In the genomic region with DNA sequence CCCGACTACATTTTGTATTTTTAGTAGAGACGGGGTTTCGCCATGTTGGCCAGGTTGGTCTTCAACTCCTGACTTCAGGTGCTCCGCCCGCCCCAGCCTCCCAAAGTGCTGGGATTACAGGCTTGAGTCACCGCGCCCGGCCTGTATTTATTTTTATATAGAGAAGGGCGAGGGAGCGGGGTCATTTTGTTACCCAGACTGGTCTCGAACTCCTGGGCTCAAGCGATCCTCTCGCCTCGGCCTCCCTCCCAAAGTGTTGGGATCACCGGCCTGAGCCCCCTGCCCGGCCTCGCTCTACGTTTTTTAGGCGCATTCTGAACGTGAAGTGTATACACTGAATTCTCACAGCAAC, we compare ENCODE assay signal across 8 cellular contexts. TPM values are rescaled to one million over a fixed set of nuclear protein-coding genes. Genes with fewer than 3 reads are reported as not detected.
DNase-seq lines count a peak whose midpoint lies in the region; ATAC-seq and TF ChIP-seq lines count a peak whose summit lies in the region.

No MANE protein-coding gene starts in this region.

- peaks cover 27 to 32% (median 30%) of the 10 kb centered on the region in 11 experiments for H3K36me3 ChIP-seq in BLaER1 treated with 17β-estradiol and CSF1 and Interleukin-3, amounts not matched to agents 10 nM and 100 nM
- peaks cover 16% of the 10 kb centered on the region; the same call in 1 of the 2 replicates for H3K36me3 ChIP-seq in PC-9 (ENCODE audit: low read depth)
- peaks cover 31% of the 10 kb centered on the region for H3K36me3 ChIP-seq in neural progenitor cell

- no peaks in the 10 kb centered on the region for H3K9me2 ChIP-seq in PC-9 (ENCODE audit: insufficient read depth)

- no peaks in the 10 kb centered on the region for H3K9me3 ChIP-seq in BLaER1 treated with 17β-estradiol and CSF1 and Interleukin-3, amounts not matched to agents 10 nM and 100 nM (replicated peaks in 1 of 11)
- H3K9me3 ChIP-seq in PC-9 (ENCODE audit: insufficient read depth, low read depth) (no peaks in the 10 kb centered on the region), neural progenitor cell (ENCODE audit: low read depth) (no peaks in the 10 kb centered on the region)

- BruUV-seq in PC-9 (replicated peaks; lab: Mats Ljungman, UMichigan) = no TSS peak

- H2AFZ ChIP-seq in PC-9 = peak overlapping the region; percentile 96
- H2AFZ ChIP-seq in neural progenitor cell (replicated peaks) = peak overlapping the region; percentile 97

- peaks cover 32% of the 10 kb centered on the region for H3K4me1 Mint-ChIP-seq in endothelial cell (ENCODE audit: unreplicated experiment)
- H3K4me1 Mint-ChIP-seq in neural progenitor cell = peaks cover 33% of the 10 kb centered on the region

- DNase-seq in PC-9 (peak in 1 of 2 experiments; percentile 2), endothelial cell (ENCODE audit: low spot score) (no peak), neural progenitor cell (ENCODE audit: low spot score) (no peak), GM03348 (ENCODE audit: low spot score) (no peak), HPDE6-E6E7 (ENCODE audit: extremely low spot score) (no peak), midbrain (lab: John Stamatoyannopoulos, UW) (no peak)

- H3F3A ChIP-seq in PC-9 (ENCODE audit: insufficient read depth, low read depth) = no peaks in the 10 kb centered on the region
- H3F3A ChIP-seq in neural progenitor cell (ENCODE audit: low read depth) = peaks cover 20% of the 10 kb centered on the region

- no peaks in the 10 kb centered on the region for H3K9me3 Mint-ChIP-seq in endothelial cell (ENCODE audit: unreplicated experiment)
- H3K9me3 Mint-ChIP-seq in neural progenitor cell = no peaks in the 10 kb centered on the region

- peak overlapping the region; percentile 93 for H3K27ac Mint-ChIP-seq in endothelial cell (ENCODE audit: unreplicated experiment)
- peak overlapping the region; percentile 88 for H3K27ac Mint-ChIP-seq in neural progenitor cell

- peak overlapping the region; percentile 87 to 99 (median 97); a peak in 21 of 22 replicates for H3K27ac ChIP-seq in BLaER1 treated with 17β-estradiol and CSF1 and Interleukin-3, amounts not matched to agents 10 nM and 100 nM
- H3K27ac ChIP-seq in PC-9 (peak overlapping the region; percentile 54; the same call in 1 of the 2 replicates), neural progenitor cell (peak overlapping the region; percentile 96)

- no peak for TF ChIP-seq CTCF in PC-9 (conservative IDR thresholded peaks at IDR 0.05)
- no peak for TF ChIP-seq CTCF in endothelial cell (IDR thresholded peaks at IDR 0.05; ENCODE audit: unreplicated experiment)
- no peak for TF ChIP-seq CTCF in neural progenitor cell (IDR thresholded peaks at IDR 0.05)

- ATAC-seq in GM21576 (IDR thresholded peaks at IDR 0.05; ENCODE audit: unreplicated experiment) = no peak

- no peaks in the 10 kb centered on the region for H3K27me3 ChIP-seq in BLaER1 treated with 17β-estradiol and CSF1 and Interleukin-3, amounts not matched to agents 10 nM and 100 nM
- no peaks in the 10 kb centered on the region for H3K27me3 ChIP-seq in PC-9 (ENCODE audit: insufficient read depth, low read depth)
- H3K27me3 ChIP-seq in neural progenitor cell = no peaks in the 10 kb centered on the region

- peak overlapping the region; percentile 47 to 89 (median 68) for H3K4me2 ChIP-seq in BLaER1 treated with 17β-estradiol and CSF1 and Interleukin-3, amounts not matched to agents 10 nM and 100 nM
- H3K4me2 ChIP-seq in PC-9 = peak overlapping the region; percentile 88
- peak overlapping the region; percentile 64 for H3K4me2 ChIP-seq in neural progenitor cell

- H3K4me3 Mint-ChIP-seq in endothelial cell (ENCODE audit: unreplicated experiment) = peak overlapping the region; percentile 91
- H3K4me3 Mint-ChIP-seq in neural progenitor cell = peak overlapping the region; percentile 94

- POLR2A ChIA-PET in PC-9 (lab: Charles Lee; ENCODE audit: unreplicated experiment) = interaction anchor here (0.8 kb wide), 1 partner anchor 20 kb away, joined by 5 read pairs; no protein-coding TSS in a partner anchor

- peak overlapping the region; percentile 95 to 98 (median 98) for H3K9ac ChIP-seq in BLaER1 treated with 17β-estradiol and CSF1 and Interleukin-3, amounts not matched to agents 10 nM and 100 nM
- no peak overlapping the region for H3K9ac ChIP-seq in neural progenitor cell

- peaks cover 42% of the 10 kb centered on the region for H3K79me2 ChIP-seq in PC-9 (ENCODE audit: low read depth)
- peaks cover 4% of the 10 kb centered on the region for H3K79me2 ChIP-seq in neural progenitor cell (ENCODE audit: low read depth)

- H4K20me1 ChIP-seq in BLaER1 treated with 17β-estradiol and CSF1 and Interleukin-3, amounts not matched to agents 10 nM and 100 nM = peaks cover 30 to 39% (median 34%) of the 10 kb centered on the region in 11 experiments; a peak in 21 of 22 replicates
- peaks cover 34% of the 10 kb centered on the region for H4K20me1 ChIP-seq in PC-9 (ENCODE audit: insufficient read depth)
- H4K20me1 ChIP-seq in neural progenitor cell (ENCODE audit: low read depth) = peaks cover 38% of the 10 kb centered on the region

- peak overlapping the region; percentile 80 to 95 (median 90) for H3K4me3 ChIP-seq in BLaER1 treated with 17β-estradiol and CSF1 and Interleukin-3, amounts not matched to agents 10 nM and 100 nM
- peak overlapping the region; percentile 65 for H3K4me3 ChIP-seq in PC-9
- peak overlapping the region; percentile 87 for H3K4me3 ChIP-seq in neural progenitor cell

- H3K4me1 ChIP-seq in BLaER1 treated with 17β-estradiol and CSF1 and Interleukin-3, amounts not matched to agents 10 nM and 100 nM = peaks cover 28 to 37% (median 35%) of the 10 kb centered on the region in 10 experiments
- H3K4me1 ChIP-seq in PC-9 (replicated peaks; ENCODE audit: insufficient read depth) (peaks cover 21% of the 10 kb centered on the region), neural progenitor cell (peaks cover 24% of the 10 kb centered on the region)

- H3K27me3 Mint-ChIP-seq in endothelial cell (ENCODE audit: unreplicated experiment) (peaks cover 1% of the 10 kb centered on the region), neural progenitor cell (ENCODE audit: insufficient read depth, low read depth) (peaks cover 6% of the 10 kb centered on the region)

- CTCF ChIA-PET in PC-9 (lab: Charles Lee) = no interaction called here

- intact Hi-C loops in PC-9 (cut with micrococcal nuclease; ENCODE audit: unreplicated experiment) = loop anchor here (2.0 to 5.0 kb wide), 2 partner anchors 57 to 61 kb away; no protein-coding TSS in a partner anchor

- H3K36me3 Mint-ChIP-seq in endothelial cell (ENCODE audit: low read depth, unreplicated experiment) = no peaks in the 10 kb centered on the region
- peaks cover 13% of the 10 kb centered on the region for H3K36me3 Mint-ChIP-seq in neural progenitor cell

RNA-seq across cellular contexts. Expression of a gene that starts 0.5 kb away (rescaled TPM):
- total RNA-seq in PC-9 (2021) (63.2 and 97.4 TPM in 2 replicates), endothelial cell (ENCODE audit: unreplicated experiment) (100.0 TPM), neural progenitor cell (ENCODE audit: low replicate concordance) (89.2 and 143 TPM in 2 replicates)
